Comparison of ENCODE assay signal across 14 cellular contexts in the genomic region with DNA sequence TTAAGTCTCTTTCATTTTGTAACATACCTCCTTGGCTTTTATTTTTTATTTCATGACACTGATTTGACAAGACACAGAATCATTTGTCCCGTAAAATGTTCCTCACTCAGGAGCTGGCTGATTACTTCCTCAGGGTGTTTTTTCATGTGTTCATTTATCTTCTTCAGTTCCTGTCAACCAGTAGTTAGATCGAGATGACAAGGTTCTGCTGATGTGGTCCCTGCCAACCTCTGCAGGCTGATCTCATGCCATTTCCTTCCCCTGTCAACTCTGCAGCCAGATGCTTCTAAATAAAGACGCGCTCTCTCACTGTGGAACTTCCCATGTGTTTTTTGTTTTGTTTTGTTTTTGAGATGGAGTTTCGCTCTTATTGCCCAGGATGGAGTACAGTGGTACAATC. TPM values are rescaled to one million over a fixed set of nuclear protein-coding genes. Genes with fewer than 3 reads are reported as not detected.
DNase-seq lines count a peak whose midpoint lies in the region; ATAC-seq and TF ChIP-seq lines count a peak whose summit lies in the region.
"Had no signal": no experiment of that assay in that cellular context is flagged by ENCODE, and none has a peak within 500 bp of the region (broad histone marks: within the 10 kb centered on the region; RNA-seq: fewer than 3 reads in every experiment).

No MANE protein-coding gene starts in this region.

- H3K27ac ChIP-seq in naive thymus-derived CD4-positive, alpha-beta T cell (ENCODE audit: low read depth, low read length), result no peak overlapping the region
- H3K27ac ChIP-seq: WERI-Rb-1 had no signal

- peak; percentile 92 for ATAC-seq in activated naive CD8-positive, alpha-beta T cell treated with anti-CD3 and anti-CD28 coated beads, Interleukin-2, amount 10 ng/mL, durations not matched to agents 7 days and 5 days (ENCODE audit: low read depth)
- ATAC-seq in naive thymus-derived CD4-positive, alpha-beta T cell, result peak; percentile 95
- no peak for ATAC-seq in WTC11

- H3K27ac Mint-ChIP-seq in activated naive CD8-positive, alpha-beta T cell treated with anti-CD3 and anti-CD28 coated beads, Interleukin-2, amount 10 ng/mL, durations not matched to agents 7 days and 5 days, result peak overlapping the region; percentile 62
- peak overlapping the region; percentile 61 to 90 (median 77) for H3K27ac Mint-ChIP-seq in naive thymus-derived CD4-positive, alpha-beta T cell
- H3K27ac Mint-ChIP-seq in WTC11, result no peak overlapping the region; the same call in 1 of the 2 replicates

- H3K9me3 ChIP-seq in naive thymus-derived CD4-positive, alpha-beta T cell (ENCODE audit: control insufficient read depth in 2 of 3, low read length in 3 of 3), result no peaks in the 10 kb centered on the region

- H3K4me3 ChIP-seq in GM06990 (replicated peaks; ENCODE audit: low read depth, low read length), result no peak overlapping the region
- H3K4me3 ChIP-seq in naive thymus-derived CD4-positive, alpha-beta T cell (ENCODE audit: low read length), result no peak overlapping the region

- H3K4me3 Mint-ChIP-seq in activated naive CD8-positive, alpha-beta T cell treated with anti-CD3 and anti-CD28 coated beads, Interleukin-2, amount 10 ng/mL, durations not matched to agents 7 days and 5 days, result peak overlapping the region; percentile 75
- H3K4me3 Mint-ChIP-seq in naive thymus-derived CD4-positive, alpha-beta T cell, result peak overlapping the region; percentile 66 to 77 (median 72)
- no peak overlapping the region for H3K4me3 Mint-ChIP-seq in WTC11

- no peaks in the 10 kb centered on the region; the same call in 1 of the 2 replicates for H3K27me3 ChIP-seq in GM06990 (replicated peaks; ENCODE audit: control insufficient read depth, insufficient read depth, low read length)
- no peaks in the 10 kb centered on the region for H3K27me3 ChIP-seq in naive thymus-derived CD4-positive, alpha-beta T cell (ENCODE audit: control insufficient read depth in 2 of 2, insufficient read depth in 2 of 2, low read length in 2 of 2)

- peaks cover 5 to 7% of the 10 kb centered on the region in 2 donors for H3K4me1 ChIP-seq in naive thymus-derived CD4-positive, alpha-beta T cell (ENCODE audit: control insufficient read depth in 2 of 2, insufficient read depth in 2 of 2, low read length in 2 of 2)

- DNase-seq in GM06990 (ENCODE audit: extremely low read depth, insufficient read length) (peak; percentile 37), NAMALWA (ENCODE audit: low spot score) (peak; percentile 19), WTC11 (ENCODE audit: low spot score) (no peak), cortex of kidney (lab: John Stamatoyannopoulos, UW) (no peak), HuH-7.5 (ENCODE audit: low spot score) (no peak)
- DNase-seq in activated naive CD8-positive, alpha-beta T cell treated with anti-CD3 and anti-CD28 coated beads, Interleukin-2, amount 10 ng/mL, durations not matched to agents 7 days and 5 days, result no peak
- peak in 7 of 9 donors; percentile 28 to 67 (median 58) for DNase-seq in naive thymus-derived CD4-positive, alpha-beta T cell
- DNase-seq in activated CD4-positive, CD25-positive, alpha-beta regulatory T cell (lab: John Stamatoyannopoulos, UW), result no peak
- DNase-seq: foreskin melanocyte, KG1, midbrain, NCI-H748 treated with DMSO at 0.1 percent for 48 hours, WERI-Rb-1 had no signal

- POLR2A ChIA-PET in activated naive CD8-positive, alpha-beta T cell treated with anti-CD3 and anti-CD28 coated beads, Interleukin-2, amount 10 ng/mL, durations not matched to agents 7 days and 5 days (lab: Charles Lee), result no interaction called here
- POLR2A ChIA-PET in naive thymus-derived CD4-positive, alpha-beta T cell (lab: Charles Lee), result interaction anchor here (0.6 to 1.2 kb wide), 3 partner anchors 9 to 37 kb away, joined by 3 read pairs; no protein-coding TSS in a partner anchor
- POLR2A ChIA-PET in WTC11 (lab: Charles Lee), result no interaction called here

- intact Hi-C loops in naive thymus-derived CD4-positive, alpha-beta T cell (cut with micrococcal nuclease), result loop anchor here (1.0 to 5.0 kb wide), 2 partner anchors 9 to 36 kb away; partner anchors contain the start of genes ARRB2 (in 2 of the 2), CXCL16 (in 1 of the 2) and ZMYND15 (in 1 of the 2)

- no peaks in the 10 kb centered on the region for H3K36me3 Mint-ChIP-seq in activated naive CD8-positive, alpha-beta T cell treated with anti-CD3 and anti-CD28 coated beads, Interleukin-2, amount 10 ng/mL, durations not matched to agents 7 days and 5 days
- no peaks in the 10 kb centered on the region for H3K36me3 Mint-ChIP-seq in naive thymus-derived CD4-positive, alpha-beta T cell
- no peaks in the 10 kb centered on the region for H3K36me3 Mint-ChIP-seq in WTC11
- H3K36me3 Mint-ChIP-seq: brain had no signal

- TF ChIP-seq CTCF in GM06990 (IDR thresholded peaks at IDR 0.05; ENCODE audit: insufficient read depth, low read length, poor library complexity, severe bottlenecking), result no peak
- no peak for TF ChIP-seq CTCF in WTC11 (IDR thresholded peaks at IDR 0.05)

- H3K27me3 Mint-ChIP-seq in activated naive CD8-positive, alpha-beta T cell treated with anti-CD3 and anti-CD28 coated beads, Interleukin-2, amount 10 ng/mL, durations not matched to agents 7 days and 5 days, result peaks cover 25% of the 10 kb centered on the region
- H3K27me3 Mint-ChIP-seq in naive thymus-derived CD4-positive, alpha-beta T cell, result peaks cover 0 to 40% (median 0%) of the 10 kb centered on the region in 5 donors
- peaks cover 16% of the 10 kb centered on the region for H3K27me3 Mint-ChIP-seq in WTC11 (ENCODE audit: low read depth)

- no peaks in the 10 kb centered on the region for H3K36me3 ChIP-seq in GM06990 (ENCODE audit: control insufficient read depth, insufficient read depth, low read length)
- H3K36me3 ChIP-seq in naive thymus-derived CD4-positive, alpha-beta T cell (ENCODE audit: control insufficient read depth in 2 of 3, insufficient read depth in 3 of 3, low read length in 3 of 3), result no peaks in the 10 kb centered on the region
- H3K36me3 ChIP-seq: WERI-Rb-1 had no signal

- peaks cover 16% of the 10 kb centered on the region for H3K4me1 Mint-ChIP-seq in activated naive CD8-positive, alpha-beta T cell treated with anti-CD3 and anti-CD28 coated beads, Interleukin-2, amount 10 ng/mL, durations not matched to agents 7 days and 5 days
- peaks cover 13 to 26% (median 21%) of the 10 kb centered on the region in 7 donors for H3K4me1 Mint-ChIP-seq in naive thymus-derived CD4-positive, alpha-beta T cell
- H3K4me1 Mint-ChIP-seq in WTC11, result peaks cover 24% of the 10 kb centered on the region

- no peaks in the 10 kb centered on the region for H3K9me3 Mint-ChIP-seq in activated naive CD8-positive, alpha-beta T cell treated with anti-CD3 and anti-CD28 coated beads, Interleukin-2, amount 10 ng/mL, durations not matched to agents 7 days and 5 days
- peaks cover 0 to 1% (median 0%) of the 10 kb centered on the region in 11 donors for H3K9me3 Mint-ChIP-seq in naive thymus-derived CD4-positive, alpha-beta T cell
- H3K9me3 Mint-ChIP-seq in WTC11, result no peaks in the 10 kb centered on the region

- CTCF ChIA-PET in naive thymus-derived CD4-positive, alpha-beta T cell (lab: Charles Lee), result no interaction called here
- CTCF ChIA-PET in WTC11 (lab: Charles Lee), result no interaction called here

TF ChIP-seq in WTC11, 78 proteins besides CTCF, POLR2A, EP300 and RAD21 (continues in another document):
- TF ChIP-seq, protein P1, sequence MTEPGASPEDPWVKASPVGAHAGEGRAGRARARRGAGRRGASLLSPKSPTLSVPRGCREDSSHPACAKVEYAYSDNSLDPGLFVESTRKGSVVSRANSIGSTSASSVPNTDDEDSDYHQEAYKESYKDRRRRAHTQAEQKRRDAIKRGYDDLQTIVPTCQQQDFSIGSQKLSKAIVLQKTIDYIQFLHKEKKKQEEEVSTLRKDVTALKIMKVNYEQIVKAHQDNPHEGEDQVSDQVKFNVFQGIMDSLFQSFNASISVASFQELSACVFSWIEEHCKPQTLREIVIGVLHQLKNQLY (CRISPR knock-in tag; IDR thresholded peaks at IDR 0.05), result no peak
- no peak for TF ChIP-seq ETV6 (CRISPR knock-in tag; IDR thresholded peaks at IDR 0.05)
- TF ChIP-seq GRHL2 (CRISPR knock-in tag; IDR thresholded peaks at IDR 0.05; ENCODE audit: insufficient replicate concordance, severe bottlenecking), result no peak
- no peak for TF ChIP-seq SMAD4 (CRISPR knock-in tag; IDR thresholded peaks at IDR 0.05)

RNA-seq across cellular contexts. Expression of gene CXCL16, which starts 8.1 kb away (rescaled TPM):
- total RNA-seq in activated naive CD8-positive, alpha-beta T cell treated with anti-CD3 and anti-CD28 coated beads, Interleukin-2, amount 10 ng/mL, durations not matched to agents 7 days and 5 days, result 1 to 10 TPM; 2.7 to 3.0 TPM
- total RNA-seq in naive thymus-derived CD4-positive, alpha-beta T cell, result 10 to 100 TPM in 2 of 5 experiments, 1 to 10 TPM in 3; 2.6 to 68.0 (median 3.4) TPM
- 1 to 10 TPM; 1.2 to 4.4 TPM for polyA plus RNA-seq in naive thymus-derived CD4-positive, alpha-beta T cell
- total RNA-seq in WTC11 (2021), result 3.2 to 3.8 TPM (median 3.5 TPM) in 3 replicates

RNA-seq across cellular contexts. Expression of gene ZMYND15, which starts 8.2 kb away (rescaled TPM):
- total RNA-seq in activated naive CD8-positive, alpha-beta T cell treated with anti-CD3 and anti-CD28 coated beads, Interleukin-2, amount 10 ng/mL, durations not matched to agents 7 days and 5 days, result under 1 TPM in 1 of 2 experiments, not detected in 1; 0.17 TPM
- 1 to 10 TPM in 2 of 5 experiments, under 1 TPM in 2, not detected in 1; 0.22 to 5.2 (median 1.4) TPM for total RNA-seq in naive thymus-derived CD4-positive, alpha-beta T cell
- not detected for polyA plus RNA-seq in naive thymus-derived CD4-positive, alpha-beta T cell
- 0.39 to 0.71 TPM (median 0.63 TPM) in 3 replicates for total RNA-seq in WTC11 (2021)

RNA-seq across cellular contexts. Expression of gene MED11, which starts 16.6 kb away (rescaled TPM):
- 10 to 100 TPM; 29.4 to 32.2 TPM for total RNA-seq in activated naive CD8-positive, alpha-beta T cell treated with anti-CD3 and anti-CD28 coated beads, Interleukin-2, amount 10 ng/mL, durations not matched to agents 7 days and 5 days
- 10 to 100 TPM; 10.4 to 32.0 (median 25.5) TPM for total RNA-seq in naive thymus-derived CD4-positive, alpha-beta T cell
- polyA plus RNA-seq in naive thymus-derived CD4-positive, alpha-beta T cell, result 10 to 100 TPM; 43.2 to 73.9 TPM
- 18.6 to 21.3 TPM (median 21.2 TPM) in 3 replicates for total RNA-seq in WTC11 (2021)

RNA-seq across cellular contexts. Expression of gene TM4SF5, which starts 23.8 kb away (rescaled TPM):
- not detected for total RNA-seq in activated naive CD8-positive, alpha-beta T cell treated with anti-CD3 and anti-CD28 coated beads, Interleukin-2, amount 10 ng/mL, durations not matched to agents 7 days and 5 days
- not detected for total RNA-seq in naive thymus-derived CD4-positive, alpha-beta T cell
- not detected for polyA plus RNA-seq in naive thymus-derived CD4-positive, alpha-beta T cell
- total RNA-seq in WTC11 (2021), result not detected in 3 replicates

RNA-seq across cellular contexts. Expression of gene ARRB2, which starts 37.4 kb away (rescaled TPM):
- 100 to 1,000 TPM; 325 to 330 TPM for total RNA-seq in activated naive CD8-positive, alpha-beta T cell treated with anti-CD3 and anti-CD28 coated beads, Interleukin-2, amount 10 ng/mL, durations not matched to agents 7 days and 5 days
- 100 to 1,000 TPM; 270 to 601 (median 377) TPM for total RNA-seq in naive thymus-derived CD4-positive, alpha-beta T cell
- polyA plus RNA-seq in naive thymus-derived CD4-positive, alpha-beta T cell, result 10 to 100 TPM; 34.8 to 35.0 TPM
- 79.7 to 87.8 TPM (median 81.0 TPM) in 3 replicates for total RNA-seq in WTC11 (2021)

Comparison
In these comparisons a context has a peak if more than half of its experiments do, and no peak if none do; other contexts are left out.
1. DNase-seq: peak in GM06990 (single experiment), NAMALWA (single experiment) and naive thymus-derived CD4-positive, alpha-beta T cell (7 of 9); none in activated naive CD8-positive, alpha-beta T cell treated with anti-CD3 and anti-CD28 coated beads, Interleukin-2, amount 10 ng/mL, durations not matched to agents 7 days and 5 days (single experiment), activated CD4-positive, CD25-positive, alpha-beta regulatory T cell (0 of 4), WTC11 (single experiment), cortex of kidney (single experiment) and HuH-7.5 (single experiment).